26 cellular contexts compared by ENCODE assay signal in genomic region chr6:112522600-112522999, GRCh38.
DNase-seq lines count a peak whose midpoint lies in the region; ATAC-seq and TF ChIP-seq lines count a peak whose summit lies in the region.
"Had no signal": no experiment of that assay in that cellular context is flagged by ENCODE, and none has a peak within 500 bp of the region (broad histone marks: within the 10 kb centered on the region; RNA-seq: fewer than 3 reads in every experiment).

No MANE protein-coding gene starts in this region.

- in situ Hi-C loops in brain microvascular endothelial cell (cut with HindIII; ENCODE audit: low pct_ligation_motif_present, low sequenced_read_pairs): no loop called here

- H3K27ac ChIP-seq in brain microvascular endothelial cell: no peak overlapping the region
- H3K27ac ChIP-seq in coronary artery: no peak overlapping the region
- H3K27ac ChIP-seq: ascending aorta, pancreas had no signal

- H3K27me3 ChIP-seq in brain microvascular endothelial cell (replicated peaks): no peaks in the 10 kb centered on the region
- H3K27me3 ChIP-seq: ascending aorta, pancreas had no signal

- TF ChIP-seq CTCF in brain microvascular endothelial cell (IDR thresholded peaks at IDR 0.05; ENCODE audit: low read depth, low read length, missing control alignments) (no peak), coronary artery (IDR thresholded peaks at IDR 0.05) (no peak)

- DNase-seq in LHCN-M2 (ENCODE audit: low read depth) (peak; percentile 3), brain microvascular endothelial cell (peak; percentile 9), NK-92 (lab: John Stamatoyannopoulos, UW; ENCODE audit: unreplicated experiment) (no peak), coronary artery (ENCODE audit: low spot score) (no peak)
- DNase-seq: activated CD4-positive, alpha-beta T cell treated with anti-CD3 and anti-CD28 coated beads, Interleukin-2, amount 10 ng/mL, durations not matched to agents 7 days and 5 days; activated CD8-positive, alpha-beta memory T cell treated with anti-CD3 and anti-CD28 coated beads, Interleukin-2, amount 50 U/mL, for 48 hours; CD4-positive, CD25-positive, alpha-beta regulatory T cell; DMS53; HCEC 1CT; hypothalamus; KG1; kidney; mesendoderm; naive thymus-derived CD8-positive, alpha-beta T cell; NCI-H1417; NCI-H2171; pancreas; RPMI8226; stimulated activated naive CD8-positive, alpha-beta T cell treated with anti-CD3 and anti-CD28 coated beads, Interleukin-15, Interleukin-2, amounts not matched to agents 100 U/mL and 50 U/mL, for 24 hours; trophoblast cell had no signal

- ATAC-seq in GM18861 (IDR thresholded peaks at IDR 0.05; ENCODE audit: unreplicated experiment) (peak; percentile 51), HG02852 (IDR thresholded peaks at IDR 0.05; ENCODE audit: unreplicated experiment) (peak; percentile 96), HG03095 (IDR thresholded peaks at IDR 0.05; ENCODE audit: unreplicated experiment) (no peak), GM19467 (IDR thresholded peaks at IDR 0.05; ENCODE audit: unreplicated experiment) (no peak)
- ATAC-seq: naive thymus-derived CD8-positive, alpha-beta T cell; pancreas; sciatic nerve; stimulated activated naive CD8-positive, alpha-beta T cell treated with anti-CD3 and anti-CD28 coated beads, Interleukin-15, Interleukin-2, amounts not matched to agents 100 U/mL and 50 U/mL, for 24 hours had no signal

- H3K4me3 ChIP-seq in brain microvascular endothelial cell (ENCODE audit: low read depth, low read length) (no peak overlapping the region), coronary artery (no peak overlapping the region)
- H3K4me3 ChIP-seq: ascending aorta, pancreas had no signal

- H3K36me3 ChIP-seq in brain microvascular endothelial cell (replicated peaks): no peaks in the 10 kb centered on the region
- H3K36me3 ChIP-seq: ascending aorta, pancreas had no signal

Comparison
In these comparisons a context has a peak if more than half of its experiments do, and no peak if none do; other contexts are left out.
1. ATAC-seq: peak in GM18861 (single experiment) and HG02852 (single experiment); none in HG03095 (single experiment) and GM19467 (single experiment).
2. DNase-seq: peak in LHCN-M2 (single experiment) and brain microvascular endothelial cell (single experiment); none in NK-92 (single experiment) and coronary artery (single experiment).